In genomic region chr11:70405679-70406395, GRCh38 we compare ENCODE assay signal across 1 cellular context.
TF ChIP-seq lines count a peak whose summit lies in the region.

No MANE protein-coding gene starts in this region.

TF ChIP-seq in WTC11, 78 proteins besides CTCF, POLR2A, EP300 and RAD21 (continued from another document):
- no peak for TF ChIP-seq ZSCAN18 (CRISPR knock-in tag; IDR thresholded peaks at IDR 0.05)
- TF ChIP-seq ETV6 (CRISPR knock-in tag; IDR thresholded peaks at IDR 0.05), result no peak
